ENCODE assay signal across 23 cellular contexts in genomic region chr1:245578751-245579150, GRCh38.
"Had no signal": no experiment of that assay in that cellular context is flagged by ENCODE, and none has a peak within 500 bp of the region (broad histone marks: within the 10 kb centered on the region; RNA-seq: fewer than 3 reads in every experiment).

No MANE protein-coding gene starts in this region.

- H3K27ac Mint-ChIP-seq: endodermal cell, immature natural killer cell, memory B cell, mesothelial cell of epicardium, natural killer cell had no signal

- H3K4me1 Mint-ChIP-seq: immature natural killer cell, natural killer cell had no signal

- H3K9me3 Mint-ChIP-seq: endodermal cell, immature natural killer cell, mesothelial cell of epicardium, natural killer cell, neural crest cell had no signal

- H3K27ac ChIP-seq: coronary artery, gastroesophageal sphincter, left ventricle myocardium inferior, lower lobe of right lung, right atrium auricular region, sigmoid colon, skin epidermis, stomach, thoracic aorta had no signal

- H3K9me3 ChIP-seq: gastroesophageal sphincter, left ventricle myocardium inferior, lower lobe of right lung, right atrium auricular region, sigmoid colon, stomach, thoracic aorta had no signal

- H3K4me3 Mint-ChIP-seq: endodermal cell, immature natural killer cell, memory B cell, mesothelial cell of epicardium, natural killer cell, neural crest cell had no signal

- H3K36me3 Mint-ChIP-seq: immature natural killer cell, memory B cell, natural killer cell had no signal

- ATAC-seq: esophagus mucosa, gastroesophageal sphincter, left cardiac atrium, lower lobe of right lung, natural killer cell had no signal

- H3K36me3 ChIP-seq: gastroesophageal sphincter, left ventricle myocardium inferior, lower lobe of right lung, right atrium auricular region, sigmoid colon, stomach, thoracic aorta had no signal

- H3K4me3 ChIP-seq: coronary artery, gastroesophageal sphincter, left ventricle myocardium inferior, lower lobe of right lung, right atrium auricular region, sigmoid colon, skin epidermis, stomach, thoracic aorta had no signal

- DNase-seq: effector CD4-positive, alpha-beta T cell; endodermal cell; immature natural killer cell; left cardiac atrium; left ventricle myocardium inferior; lower lobe of right lung; natural killer cell; posterior cingulate gyrus; sigmoid colon; stimulated activated CD4-positive, alpha-beta T cell treated with anti-CD3 and anti-CD28 coated beads, Interleukin-12 subunit alpha, Interleukin-12 subunit beta, amount 100 ng/mL, for 4 hours; stimulated activated naive CD4-positive, alpha-beta T cell; stomach; substantia nigra; trophoblast cell had no signal
